Comparison of ENCODE assay signal across 15 cellular contexts in genomic region chr6:45566882-45567281, GRCh38.
DNase-seq lines count a peak whose midpoint lies in the region; ATAC-seq lines count a peak whose summit lies in the region.
"Had no signal": no experiment of that assay in that cellular context is flagged by ENCODE, and none has a peak within 500 bp of the region (broad histone marks: within the 10 kb centered on the region; RNA-seq: fewer than 3 reads in every experiment).

No MANE protein-coding gene starts in this region.

- H4K12ac ChIP-seq in trophoblast cell (ENCODE audit: low read depth, low read length) = no peak overlapping the region

- H3K4ac ChIP-seq in trophoblast cell (ENCODE audit: low read depth, low read length) = no peak overlapping the region

- peaks cover 6% of the 10 kb centered on the region for H3K79me1 ChIP-seq in trophoblast cell (ENCODE audit: low read length)

- H3K23ac ChIP-seq in trophoblast cell (ENCODE audit: low read length) = no peak overlapping the region

- no peak overlapping the region for H2AFZ ChIP-seq in trophoblast cell (ENCODE audit: insufficient read depth, low read length, poor library complexity)

- H4K91ac ChIP-seq in trophoblast cell (ENCODE audit: low read depth, low read length) = no peak overlapping the region

- no peak overlapping the region for H2BK5ac ChIP-seq in trophoblast cell (ENCODE audit: low read depth, low read length, poor library complexity)

- H2AK5ac ChIP-seq in trophoblast cell (ENCODE audit: low read length) = no peak overlapping the region

- H3K27me3 ChIP-seq in H7 (ENCODE audit: control insufficient read depth, insufficient read depth, low read length) = peaks cover 1% of the 10 kb centered on the region; the same call in 1 of the 2 replicates
- H3K27me3 ChIP-seq in trophoblast cell (ENCODE audit: insufficient read depth, low read length) = no peaks in the 10 kb centered on the region

- H3K4me1 ChIP-seq in trophoblast cell (ENCODE audit: control insufficient read depth in 1 of 2, insufficient read depth in 2 of 2, low read length in 2 of 2) = peaks cover 2% of the 10 kb centered on the region in 2 experiments

- in situ Hi-C loops in SK-MEL-5 (cut with HindIII; ENCODE audit: low pct_unique_long_range_greater_than_20kb, low sequenced_read_pairs) = no loop called here

- no peak for ATAC-seq in GM18519 (IDR thresholded peaks at IDR 0.05; ENCODE audit: low FRiP score, unreplicated experiment)
- no peak for ATAC-seq in GM19328 (IDR thresholded peaks at IDR 0.05; ENCODE audit: unreplicated experiment)
- ATAC-seq in GM18909 (IDR thresholded peaks at IDR 0.05; ENCODE audit: poor library complexity, unreplicated experiment) = no peak
- ATAC-seq in HG03469 (IDR thresholded peaks at IDR 0.05; ENCODE audit: unreplicated experiment) = no peak
- ATAC-seq: activated CD8-positive, alpha-beta T cell treated with anti-CD3 and anti-CD28 coated beads, Interleukin-2, amount 10 ng/mL, durations not matched to agents 7 days and 5 days; Panc1 had no signal

- no peak overlapping the region for H2BK120ac ChIP-seq in trophoblast cell (ENCODE audit: insufficient read depth, low read length, poor library complexity)

- no peaks in the 10 kb centered on the region for H3K9me3 ChIP-seq in trophoblast cell (ENCODE audit: insufficient read depth, low read depth, low read length)

- DNase-seq in H7 = peak; percentile 26
- peak; percentile 51 for DNase-seq in SK-MEL-5 (ENCODE audit: low read depth, low spot score)
- peak; percentile 57 for DNase-seq in glomerular visceral epithelial cell (ENCODE audit: extremely low spot score)
- DNase-seq in trophoblast cell = no peak
- DNase-seq: activated CD8-positive, alpha-beta T cell treated with anti-CD3 and anti-CD28 coated beads, Interleukin-2, amount 10 ng/mL, durations not matched to agents 7 days and 5 days; activated naive CD4-positive, alpha-beta T cell treated with Interleukin-2 at 50 U/mL for 16 hours; CD4-positive, CD25-positive, alpha-beta regulatory T cell; NCI-H2107 had no signal

- H3K79me2 ChIP-seq in trophoblast cell (ENCODE audit: control insufficient read depth, insufficient read depth, low read length, poor library complexity) = no peaks in the 10 kb centered on the region

- no peak overlapping the region for H3K14ac ChIP-seq in trophoblast cell (ENCODE audit: low read length)

- no peak overlapping the region for H4K8ac ChIP-seq in trophoblast cell (ENCODE audit: low read depth, low read length)

- no peak overlapping the region for H3K9ac ChIP-seq in trophoblast cell (ENCODE audit: low read length)
- H3K9ac ChIP-seq: KMS-11 had no signal

- WGBS in trophoblast cell (ENCODE audit: extremely low coverage, insufficient coverage, insufficient read length) = no CpG with 5 or more reads among the region's 4 CpGs

- no peak overlapping the region for H3K18ac ChIP-seq in trophoblast cell (ENCODE audit: low read length)

- no peak overlapping the region for H2BK12ac ChIP-seq in trophoblast cell (ENCODE audit: low read length)

- no peak overlapping the region for H3K27ac ChIP-seq in trophoblast cell (ENCODE audit: low read depth, low read length)
- H3K27ac ChIP-seq: KMS-11 had no signal

- peak overlapping the region; percentile 25 for H3K4me2 ChIP-seq in trophoblast cell (ENCODE audit: low read length)
- H3K4me2 ChIP-seq: KMS-11 had no signal

- H3K4me3 ChIP-seq in H7 (ENCODE audit: insufficient read depth, low read depth, low read length) (no peak overlapping the region), trophoblast cell (ENCODE audit: low read depth, low read length) (no peak overlapping the region)
- H3K4me3 ChIP-seq: lung had no signal

- H3K36me3 ChIP-seq in H7 (replicated peaks; ENCODE audit: control insufficient read depth, insufficient read depth, low read length) (no peaks in the 10 kb centered on the region), trophoblast cell (ENCODE audit: control insufficient read depth in 1 of 2, insufficient read depth in 2 of 2, low read length in 2 of 2) (no peaks in the 10 kb centered on the region)

Comparison
In these comparisons a context has a peak if more than half of its experiments do, and no peak if none do; other contexts are left out.
1. DNase-seq: peak in H7 (single experiment), SK-MEL-5 (single experiment) and glomerular visceral epithelial cell (single experiment); none in trophoblast cell (0 of 2).